In the genomic region with DNA sequence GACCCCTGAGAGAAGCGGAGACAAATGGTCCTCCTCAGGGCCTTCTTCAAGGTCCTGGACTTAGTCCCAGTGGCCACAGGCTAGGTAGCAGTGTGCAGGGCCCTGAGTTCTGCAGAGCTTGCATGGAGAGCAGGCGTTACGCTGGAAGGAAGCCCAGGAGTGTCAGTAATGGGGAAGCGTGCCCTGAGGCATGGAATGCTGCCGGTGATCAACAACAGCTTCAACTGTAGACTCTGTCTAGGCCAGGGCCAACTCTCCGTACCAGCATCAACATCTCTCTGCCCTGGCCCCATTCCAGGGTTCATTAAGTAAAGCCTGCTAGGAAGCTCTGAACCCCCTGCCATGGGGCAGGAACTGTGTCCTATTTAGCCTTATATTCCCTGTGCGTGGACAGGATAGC, we compare ENCODE assay signal across 8 cellular contexts. TPM values are rescaled to one million over a fixed set of nuclear protein-coding genes. Genes with fewer than 3 reads are reported as not detected.
DNase-seq lines count a peak whose midpoint lies in the region; ATAC-seq and TF ChIP-seq lines count a peak whose summit lies in the region.
"Had no signal": no experiment of that assay in that cellular context is flagged by ENCODE, and none has a peak within 500 bp of the region (broad histone marks: within the 10 kb centered on the region; RNA-seq: fewer than 3 reads in every experiment).

No MANE protein-coding gene starts in this region.

- H3K4me3 ChIP-seq in tibial nerve: peak overlapping the region in 3 of 4 donors; percentile 20 to 61 (median 58)

- no peaks in the 10 kb centered on the region for H3K9me3 ChIP-seq in tibial nerve

- no peak for TF ChIP-seq RAD21 in Ishikawa (IDR thresholded peaks at IDR 0.05; ENCODE audit: low read depth)

- peak; percentile 43 for ATAC-seq in left colon
- ATAC-seq in HG03565 (IDR thresholded peaks at IDR 0.05; ENCODE audit: unreplicated experiment): no peak
- no peak for ATAC-seq in HG03045 (IDR thresholded peaks at IDR 0.05; ENCODE audit: unreplicated experiment)

- DNase-seq in cerebellum (ENCODE audit: low spot score): peak; percentile 45
- peak; percentile 45 to 70 for DNase-seq in left colon
- DNase-seq in tibial nerve (ENCODE audit: low spot score in 2 of 2): peak in 1 of 2 donors; percentile 26
- no peak for DNase-seq in NCI-H510A (lab: John Stamatoyannopoulos, UW)

- intact Hi-C loops in left colon (cut with DNase I, micrococcal nuclease): no loop called here

- no peaks in the 10 kb centered on the region for H3K36me3 ChIP-seq in tibial nerve

- WGBS in tibial nerve, 2 donors: 30 to 38% methylated on average over 5 to 7 of the region's 7 CpGs

- no peak for TF ChIP-seq POLR2A in tibial nerve (IDR thresholded peaks at IDR 0.05)

- H3K27me3 ChIP-seq in tibial nerve: peaks cover 0 to 54% of the 10 kb centered on the region in 2 donors

- H3K27ac ChIP-seq in tibial nerve: peak overlapping the region in 3 of 4 donors; percentile 45 to 79 (median 78)

- TF ChIP-seq EP300 in Ishikawa (IDR thresholded peaks at IDR 0.05; ENCODE audit: borderline replicate concordance): no peak
- no peak for TF ChIP-seq EP300 in tibial nerve (IDR thresholded peaks at IDR 0.05)

- peaks cover 0 to 40% (median 13%) of the 10 kb centered on the region in 4 donors for H3K4me1 ChIP-seq in tibial nerve

- no peak for TF ChIP-seq CTCF in tibial nerve (IDR thresholded peaks at IDR 0.05)

TF ChIP-seq in Ishikawa, 13 proteins besides CTCF, POLR2A, EP300 and RAD21:
- TF ChIP-seq NFIC (IDR thresholded peaks at IDR 0.05) (peak; percentile 25), TEAD4 (IDR thresholded peaks at IDR 0.05) (no peak), ZBTB7A (IDR thresholded peaks at IDR 0.05; ENCODE audit: low read depth) (no peak), YY1 (IDR thresholded peaks at IDR 0.05; ENCODE audit: low read depth) (no peak)

RNA-seq across cellular contexts. Expression of a gene that starts 0.6 kb away (rescaled TPM):
- total RNA-seq in cerebellum (0.36 TPM), left colon (10 to 100 TPM; 22.2 to 24.9 TPM), tibial nerve (1 to 10 TPM; 2.4 to 9.8 (median 6.0) TPM)

RNA-seq across cellular contexts. Expression of a gene that starts 14.0 kb away (rescaled TPM):
- total RNA-seq in cerebellum (15.0 TPM), left colon (10 to 100 TPM in 1 of 2 donors, 1 to 10 TPM in 1; 8.9 to 10.2 TPM), tibial nerve (10 to 100 TPM; 28.7 to 55.5 (median 42.9) TPM)

RNA-seq across cellular contexts. Expression of a gene that starts 23.6 kb away (rescaled TPM):
- total RNA-seq in cerebellum (36.0 TPM), left colon (10 to 100 TPM; 70.8 to 81.0 TPM), tibial nerve (100 to 1,000 TPM in 2 of 4 donors, 10 to 100 TPM in 2; 88.3 to 121 (median 103) TPM)

RNA-seq across cellular contexts. Expression of a gene that starts 25.4 kb away (rescaled TPM):
- total RNA-seq in cerebellum (not detected), left colon (not detected), tibial nerve (not detected)
- total RNA-seq: sciatic nerve had no signal

RNA-seq across cellular contexts. Expression of a gene that starts 27.3 kb away (rescaled TPM):
- total RNA-seq in cerebellum (11.8 TPM), left colon (1 to 10 TPM; 2.7 to 6.6 TPM), tibial nerve (10 to 100 TPM; 14.4 to 32.4 (median 23.9) TPM)
